Comparison of ENCODE assay signal across 36 cellular contexts in the genomic region with DNA sequence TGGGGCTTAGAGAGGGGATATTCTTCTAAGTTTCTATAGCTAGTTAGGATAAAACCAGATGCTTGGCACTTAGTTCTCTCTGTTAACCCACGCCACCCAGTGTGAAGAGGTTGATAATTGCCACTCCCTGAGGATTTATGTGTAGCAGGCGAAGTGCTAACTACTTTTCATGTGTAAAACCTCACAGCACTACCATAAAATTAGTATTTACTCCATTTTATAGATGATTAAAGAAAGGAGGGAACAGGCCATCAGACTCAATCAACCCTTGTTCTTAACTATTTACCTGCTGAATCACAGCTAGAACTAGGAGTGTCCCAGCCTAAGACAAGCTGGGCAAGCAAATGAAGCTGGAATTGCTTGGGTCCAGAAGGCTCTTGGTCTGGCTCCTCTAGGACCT. TPM values are rescaled to one million over a fixed set of nuclear protein-coding genes. Genes with fewer than 3 reads are reported as not detected.
DNase-seq lines count a peak whose midpoint lies in the region; ATAC-seq and TF ChIP-seq lines count a peak whose summit lies in the region.
"Had no signal": no experiment of that assay in that cellular context is flagged by ENCODE, and none has a peak within 500 bp of the region (broad histone marks: within the 10 kb centered on the region; RNA-seq: fewer than 3 reads in every experiment).

No MANE protein-coding gene starts in this region.

- ATAC-seq in GM23338 (no peak), HG02763 (IDR thresholded peaks at IDR 0.05; ENCODE audit: unreplicated experiment) (no peak)
- ATAC-seq: activated CD8-positive, alpha-beta T cell treated with anti-CD3 and anti-CD28 coated beads for 36 hours; effector memory CD8-positive, alpha-beta T cell; heart right ventricle; left lung; naive thymus-derived CD4-positive, alpha-beta T cell; right cardiac atrium had no signal

- H3K9ac ChIP-seq in iPS-15b (ENCODE audit: low read depth, low read length) = peak overlapping the region; percentile 56
- H3K9ac ChIP-seq: parathyroid adenoma had no signal

- peak overlapping the region; percentile 64 for H3K4me3 Mint-ChIP-seq in GM23338
- H3K4me3 Mint-ChIP-seq: activated CD8-positive, alpha-beta T cell treated with anti-CD3 and anti-CD28 coated beads for 36 hours; activated naive CD8-positive, alpha-beta T cell treated with anti-CD3 and anti-CD28 coated beads for 36 hours; effector memory CD8-positive, alpha-beta T cell; naive thymus-derived CD4-positive, alpha-beta T cell had no signal

- H3K36me3 Mint-ChIP-seq in GM23338 (ENCODE audit: low read depth) = peaks cover 83% of the 10 kb centered on the region
- H3K36me3 Mint-ChIP-seq: activated naive CD8-positive, alpha-beta T cell treated with anti-CD3 and anti-CD28 coated beads for 36 hours; naive thymus-derived CD4-positive, alpha-beta T cell had no signal

- TF ChIP-seq CTCF in GM23338 (conservative IDR thresholded peaks at IDR 0.05; ENCODE audit: low read depth in 2 of 2) = no peak

- H3K27ac ChIP-seq in GM23338 (ENCODE audit: low read depth) = peak overlapping the region; percentile 92
- H3K27ac ChIP-seq: coronary artery, heart right ventricle, left lung, parathyroid adenoma, RWPE1, SK-N-MC, transverse colon had no signal

- no peaks in the 10 kb centered on the region; the same call in 2 of the 3 replicates for H3K9me3 Mint-ChIP-seq in GM23338
- H3K9me3 Mint-ChIP-seq: activated CD8-positive, alpha-beta T cell treated with anti-CD3 and anti-CD28 coated beads for 36 hours; activated naive CD8-positive, alpha-beta T cell treated with anti-CD3 and anti-CD28 coated beads for 36 hours; effector memory CD8-positive, alpha-beta T cell; naive thymus-derived CD4-positive, alpha-beta T cell had no signal

- H3K79me2 ChIP-seq in GM23338 (replicated peaks; ENCODE audit: insufficient read depth) = peaks cover 84% of the 10 kb centered on the region
- H3K79me2 ChIP-seq: parathyroid adenoma had no signal

- peaks cover 78% of the 10 kb centered on the region for H3K4me1 Mint-ChIP-seq in GM23338

- H3K4me3 ChIP-seq in GM23338 = peak overlapping the region; percentile 43
- peak overlapping the region; percentile 36 for H3K4me3 ChIP-seq in iPS-15b (ENCODE audit: low read depth, low read length)
- H3K4me3 ChIP-seq in neuron (ENCODE audit: low read length) = peak overlapping the region; percentile 10
- H3K4me3 ChIP-seq: coronary artery, HAP-1, heart right ventricle, left lung, SK-N-MC, transverse colon had no signal

- H3K27me3 ChIP-seq in GM23338 (ENCODE audit: insufficient read depth) = no peaks in the 10 kb centered on the region
- no peaks in the 10 kb centered on the region for H3K27me3 ChIP-seq in iPS-15b (ENCODE audit: control insufficient read depth, insufficient read depth, low read length)
- no peaks in the 10 kb centered on the region for H3K27me3 ChIP-seq in neuron (ENCODE audit: insufficient read depth, low read length)

- H3K4me2 ChIP-seq in GM23338 = peak overlapping the region; percentile 76

- peaks cover 58% of the 10 kb centered on the region for H4K20me1 ChIP-seq in GM23338 (replicated peaks; ENCODE audit: insufficient read depth)

- H2AFZ ChIP-seq in GM23338 (no peak overlapping the region), neuron (ENCODE audit: low read depth, low read length) (no peak overlapping the region)
- H2AFZ ChIP-seq: parathyroid adenoma had no signal

- peaks cover 27% of the 10 kb centered on the region for H3K27me3 Mint-ChIP-seq in GM23338 (ENCODE audit: insufficient read depth, low read depth, poor library complexity)
- H3K27me3 Mint-ChIP-seq: activated naive CD8-positive, alpha-beta T cell treated with anti-CD3 and anti-CD28 coated beads for 36 hours had no signal

- H3K27ac Mint-ChIP-seq in GM23338 = peak overlapping the region; percentile 97
- H3K27ac Mint-ChIP-seq: activated CD8-positive, alpha-beta T cell treated with anti-CD3 and anti-CD28 coated beads for 36 hours; activated naive CD8-positive, alpha-beta T cell treated with anti-CD3 and anti-CD28 coated beads for 36 hours; effector memory CD8-positive, alpha-beta T cell; naive thymus-derived CD4-positive, alpha-beta T cell had no signal

- no peaks in the 10 kb centered on the region for H3K9me3 ChIP-seq in iPS-15b (ENCODE audit: control insufficient read depth, insufficient read depth, low read length)
- H3K9me3 ChIP-seq in neuron (ENCODE audit: low read length) = no peaks in the 10 kb centered on the region
- H3K9me3 ChIP-seq: HAP-1, heart right ventricle, left lung, transverse colon had no signal

- no peak for DNase-seq in GM23338 (ENCODE audit: low spot score)
- DNase-seq in NCI-H524 (lab: John Stamatoyannopoulos, UW) = peak; percentile 83 to 85
- DNase-seq in NCI-H2227 treated with DMSO at 0.1 percent for 48 hours (lab: John Stamatoyannopoulos, UW) = no peak
- no peak for DNase-seq in activated CD4-positive, alpha-beta T cell treated with anti-CD3 and anti-CD28 coated beads for 4 hours
- DNase-seq: activated CD4-positive, CD25-positive, alpha-beta regulatory T cell treated with anti-CD3 and anti-CD28 coated beads, Interleukin-2, amount 50 U/mL, for 72 hours; activated CD8-positive, alpha-beta T cell treated with anti-CD3 and anti-CD28 coated beads for 36 hours; activated naive CD8-positive, alpha-beta T cell treated with anti-CD3 and anti-CD28 coated beads for 36 hours; aorta; C1 segment of cervical spinal cord; COR-L47; effector memory CD8-positive, alpha-beta T cell; GF-D8; heart right ventricle; KG1; left lung; mesenchymal stem cell; MM.1S; naive thymus-derived CD4-positive, alpha-beta T cell; NCI-H146; NCI-H774; right cardiac atrium; stimulated activated CD4-positive, alpha-beta T cell treated with anti-CD3 and anti-CD28 coated beads, Interleukin-2, amount 100 ng/mL, for 48 hours; transverse colon had no signal

- H3K9me2 ChIP-seq in GM23338 (ENCODE audit: insufficient read depth) = no peaks in the 10 kb centered on the region

- H3K4me1 ChIP-seq in GM23338 (ENCODE audit: insufficient read depth) = peaks cover 69% of the 10 kb centered on the region
- peaks cover 48% of the 10 kb centered on the region for H3K4me1 ChIP-seq in iPS-15b (ENCODE audit: control insufficient read depth, insufficient read depth, low read length)
- H3K4me1 ChIP-seq in neuron (ENCODE audit: insufficient read depth, low read length) = peaks cover 28% of the 10 kb centered on the region
- H3K4me1 ChIP-seq: heart right ventricle, left lung, parathyroid adenoma had no signal

- peaks cover 42% of the 10 kb centered on the region for H3F3A ChIP-seq in GM23338 (replicated peaks; ENCODE audit: low read depth)

- peaks cover 25% of the 10 kb centered on the region for H3K36me3 ChIP-seq in GM23338 (ENCODE audit: insufficient read depth)
- peaks cover 18% of the 10 kb centered on the region for H3K36me3 ChIP-seq in iPS-15b (ENCODE audit: control insufficient read depth, insufficient read depth, low read length)
- H3K36me3 ChIP-seq in neuron (ENCODE audit: insufficient read depth, low read length) = peaks cover 21% of the 10 kb centered on the region
- H3K36me3 ChIP-seq: HAP-1, heart right ventricle, left lung, transverse colon had no signal

TF ChIP-seq in GM23338, 12 proteins besides CTCF, POLR2A, EP300 and RAD21:
- no peak for TF ChIP-seq POLR2AphosphoS5 (IDR thresholded peaks at IDR 0.05; ENCODE audit: low read depth)
- no peak for TF ChIP-seq ZNF331 (CRISPR knock-in tag; IDR thresholded peaks at IDR 0.05; ENCODE audit: low read depth)
- TF ChIP-seq, protein P1, sequence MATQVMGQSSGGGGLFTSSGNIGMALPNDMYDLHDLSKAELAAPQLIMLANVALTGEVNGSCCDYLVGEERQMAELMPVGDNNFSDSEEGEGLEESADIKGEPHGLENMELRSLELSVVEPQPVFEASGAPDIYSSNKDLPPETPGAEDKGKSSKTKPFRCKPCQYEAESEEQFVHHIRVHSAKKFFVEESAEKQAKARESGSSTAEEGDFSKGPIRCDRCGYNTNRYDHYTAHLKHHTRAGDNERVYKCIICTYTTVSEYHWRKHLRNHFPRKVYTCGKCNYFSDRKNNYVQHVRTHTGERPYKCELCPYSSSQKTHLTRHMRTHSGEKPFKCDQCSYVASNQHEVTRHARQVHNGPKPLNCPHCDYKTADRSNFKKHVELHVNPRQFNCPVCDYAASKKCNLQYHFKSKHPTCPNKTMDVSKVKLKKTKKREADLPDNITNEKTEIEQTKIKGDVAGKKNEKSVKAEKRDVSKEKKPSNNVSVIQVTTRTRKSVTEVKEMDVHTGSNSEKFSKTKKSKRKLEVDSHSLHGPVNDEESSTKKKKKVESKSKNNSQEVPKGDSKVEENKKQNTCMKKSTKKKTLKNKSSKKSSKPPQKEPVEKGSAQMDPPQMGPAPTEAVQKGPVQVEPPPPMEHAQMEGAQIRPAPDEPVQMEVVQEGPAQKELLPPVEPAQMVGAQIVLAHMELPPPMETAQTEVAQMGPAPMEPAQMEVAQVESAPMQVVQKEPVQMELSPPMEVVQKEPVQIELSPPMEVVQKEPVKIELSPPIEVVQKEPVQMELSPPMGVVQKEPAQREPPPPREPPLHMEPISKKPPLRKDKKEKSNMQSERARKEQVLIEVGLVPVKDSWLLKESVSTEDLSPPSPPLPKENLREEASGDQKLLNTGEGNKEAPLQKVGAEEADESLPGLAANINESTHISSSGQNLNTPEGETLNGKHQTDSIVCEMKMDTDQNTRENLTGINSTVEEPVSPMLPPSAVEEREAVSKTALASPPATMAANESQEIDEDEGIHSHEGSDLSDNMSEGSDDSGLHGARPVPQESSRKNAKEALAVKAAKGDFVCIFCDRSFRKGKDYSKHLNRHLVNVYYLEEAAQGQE (IDR thresholded peaks at IDR 0.05; ENCODE audit: unreplicated experiment) = no peak
- TF ChIP-seq CREB1 (CRISPR knock-in tag; IDR thresholded peaks at IDR 0.05; ENCODE audit: low read depth) = no peak

RNA-seq across cellular contexts. Expression of gene LIN28A, which starts 8.9 kb away (rescaled TPM):
- 1,538 and 1,571 TPM in 2 replicates for total RNA-seq in GM23338 (2014; rRNA removed; shearing (Covaris generic))
- polyA plus RNA-seq in GM23338 (2016; fragmentation: Nextera tagmentation; extraction: Ambion mirVana) = 604 and 648 TPM in 2 replicates
- total RNA-seq: activated CD8-positive, alpha-beta T cell treated with anti-CD3 and anti-CD28 coated beads for 36 hours; activated naive CD8-positive, alpha-beta T cell treated with anti-CD3 and anti-CD28 coated beads for 36 hours; aorta; cardiac septum; fibroblast of villous mesenchyme; HT-29; left lung; naive thymus-derived CD4-positive, alpha-beta T cell; right cardiac atrium; T-helper 1 cell treated with Interleukin-12 subunit alpha and Interleukin-12 subunit beta and Interleukin-4 antibody, amounts not matched to agents 30 ng/mL and 1 ng/mL, for 36 hours; transverse colon had no signal
- polyA plus RNA-seq: aorta; esophagus; heart right ventricle; naive thymus-derived CD4-positive, alpha-beta T cell; right cardiac atrium had no signal

RNA-seq across cellular contexts. Expression of gene DHDDS, which starts 12.6 kb away (rescaled TPM):
- total RNA-seq in GM23338 (2014; rRNA removed; shearing (Covaris generic)) = 47.2 and 49.5 TPM in 2 replicates
- 26.9 and 32.6 TPM in 2 replicates for polyA plus RNA-seq in GM23338 (2016; fragmentation: Nextera tagmentation; extraction: Ambion mirVana)

RNA-seq across cellular contexts. Expression of gene ZNF683, which starts 46.9 kb away (rescaled TPM):
- not detected in 2 replicates for total RNA-seq in GM23338 (2014; rRNA removed; shearing (Covaris generic))
- polyA plus RNA-seq in GM23338 (2016; fragmentation: Nextera tagmentation; extraction: Ambion mirVana) = not detected in 2 replicates
- total RNA-seq: cardiac septum; fibroblast of villous mesenchyme; HT-29; T-helper 1 cell treated with Interleukin-12 subunit alpha and Interleukin-12 subunit beta and Interleukin-4 antibody, amounts not matched to agents 30 ng/mL and 1 ng/mL, for 36 hours; transverse colon had no signal
- polyA plus RNA-seq: naive thymus-derived CD4-positive, alpha-beta T cell; right cardiac atrium had no signal

RNA-seq across cellular contexts. Expression of gene HMGN2, which starts 52.7 kb away (rescaled TPM):
- 330 and 377 TPM in 2 replicates for total RNA-seq in GM23338 (2014; rRNA removed; shearing (Covaris generic))
- 1,101 and 1,122 TPM in 2 replicates for polyA plus RNA-seq in GM23338 (2016; fragmentation: Nextera tagmentation; extraction: Ambion mirVana)

Comparison
In these comparisons a context has a peak if more than half of its experiments do, and no peak if none do; other contexts are left out.
1. DNase-seq: peak in NCI-H524 (2 of 2); none in GM23338 (single experiment), NCI-H2227 treated with DMSO at 0.1 percent for 48 hours (single experiment) and activated CD4-positive, alpha-beta T cell treated with anti-CD3 and anti-CD28 coated beads for 4 hours (0 of 2).
2. Peak in every context shown above with its lines, with median percentiles within 50 percentile points of each other: H3K4me3 ChIP-seq.